Comparison of ENCODE assay signal across 24 cellular contexts in the genomic region with DNA sequence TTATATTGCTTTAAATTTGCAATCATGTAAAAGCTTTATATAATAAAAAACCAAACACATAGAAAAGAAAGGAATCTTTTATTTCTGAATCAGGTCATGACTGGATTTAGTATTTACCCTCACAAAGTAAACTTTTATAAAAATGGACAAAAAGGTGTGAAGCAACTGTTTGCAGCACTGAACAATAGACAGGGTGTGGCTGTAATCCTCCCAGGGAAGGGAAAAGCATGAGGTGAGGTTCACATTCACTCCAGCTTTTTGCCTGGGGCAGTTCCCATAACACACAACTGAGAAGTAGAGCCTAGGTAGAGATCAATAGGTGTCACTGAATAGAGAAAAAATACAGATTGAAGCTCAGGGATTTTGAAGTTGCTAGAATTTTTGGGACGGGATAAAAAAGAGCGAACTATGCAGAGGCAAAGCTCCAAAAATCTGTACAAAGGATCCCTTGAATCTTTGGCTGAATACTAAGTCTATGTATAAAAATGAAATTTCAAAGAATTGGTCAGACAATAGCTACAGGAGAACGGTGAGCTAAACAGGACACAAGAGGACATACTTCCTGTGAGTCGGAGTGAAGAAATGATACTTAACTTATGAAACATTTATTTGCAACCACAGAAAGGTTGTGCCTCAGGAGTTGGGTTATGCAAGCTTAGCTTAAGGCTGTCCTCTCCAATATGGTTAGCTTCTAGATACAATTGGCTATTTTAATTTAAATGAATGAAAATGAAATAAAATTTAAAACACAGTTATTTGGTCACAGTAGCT.
A peak's percentile ranks its signal among the peaks of the same experiment; 100 is the strongest.
DNase-seq lines count a peak whose midpoint lies in the region; FAIRE-seq and TF ChIP-seq lines count a peak whose summit lies in the region.
"Had no signal": no experiment of that assay in that cellular context is flagged by ENCODE, and none has a peak within 500 bp of the region (broad histone marks: within the 10 kb centered on the region; RNA-seq: fewer than 3 reads in every experiment).

No MANE protein-coding gene starts in this region.

- FAIRE-seq in bronchial epithelial cell (lab: Jason Lieb, UNC): no peak
- FAIRE-seq: endothelial cell of umbilical vein had no signal

- in situ Hi-C loops in GM13977 (cut with MboI; ENCODE audit: low pct_unique_long_range_greater_than_20kb, low sequenced_read_pairs, unreplicated experiment): no loop called here

- H3K4me3 ChIP-seq in bronchial epithelial cell (ENCODE audit: low read depth, low read length) (no peak overlapping the region), dorsolateral prefrontal cortex (no peak overlapping the region)
- H3K4me3 ChIP-seq: left ventricle myocardium inferior, MG63, skin epidermis, transverse colon had no signal

- TF ChIP-seq CTCF in bronchial epithelial cell (IDR thresholded peaks at IDR 0.05; ENCODE audit: insufficient read depth, low read length, severe bottlenecking) (no peak), GM13977 (IDR thresholded peaks at IDR 0.05; ENCODE audit: extremely low read depth, insufficient read depth, missing control alignments) (no peak), dorsolateral prefrontal cortex (IDR thresholded peaks at IDR 0.05 in 54 of 56, conservative IDR thresholded peaks at IDR 0.05 in 2 of 56; ENCODE audit: low read depth in 1 of 56, partially characterized antibody in 56 of 56) (no peak)

- H3K27me3 ChIP-seq in bronchial epithelial cell (ENCODE audit: control insufficient read depth, insufficient read depth, low read length) (no peaks in the 10 kb centered on the region), dorsolateral prefrontal cortex (peaks cover 0 to 2% (median 0%) of the 10 kb centered on the region in 45 donors)
- H3K27me3 ChIP-seq: MG63, transverse colon had no signal

- DNase-seq in NCI-H1417 (lab: John Stamatoyannopoulos, UW): peak in 2 of 3 experiments; percentile 6 to 55
- no peak for DNase-seq in NCI-H1417 treated with DMSO at 0.1 percent for 48 hours (lab: John Stamatoyannopoulos, UW)
- DNase-seq in NCI-H69 (lab: John Stamatoyannopoulos, UW): peak; percentile 90
- DNase-seq in bronchial epithelial cell (ENCODE audit: low read depth): peak; percentile 90
- DNase-seq in renal cortical epithelial cell (ENCODE audit: low read depth): peak; percentile 72
- DNase-seq in activated CD4-positive, alpha-beta T cell treated with anti-CD3 and anti-CD28 coated beads, Interleukin-2, amount 50 U/mL, for 48 hours: no peak
- DNase-seq in GM13977 (ENCODE audit: low spot score): no peak
- no peak for DNase-seq in dorsolateral prefrontal cortex
- DNase-seq: activated CD4-positive, alpha-beta memory T cell treated with anti-CD3 and anti-CD28 coated beads for 36 hours; activated CD4-positive, CD25-positive, alpha-beta regulatory T cell; AML-193; aorta; CD8-positive, alpha-beta memory T cell; DND-41; foreskin melanocyte; left ventricle myocardium inferior; MG63; naive thymus-derived CD4-positive, alpha-beta T cell; NCI-H1436; NCI-H524 treated with DMSO at 0.1 percent for 48 hours; nucleus accumbens; transverse colon had no signal

- intact Hi-C loops in dorsolateral prefrontal cortex (cut with DNase I): no loop called here

- H3K27ac ChIP-seq in dorsolateral prefrontal cortex: no peak overlapping the region
- H3K27ac ChIP-seq: left ventricle myocardium inferior, skin epidermis, transverse colon had no signal

- no peaks in the 10 kb centered on the region for H3K36me3 ChIP-seq in bronchial epithelial cell (ENCODE audit: control insufficient read depth, insufficient read depth, low read length)
- H3K36me3 ChIP-seq: left ventricle myocardium inferior, MG63, transverse colon had no signal

Comparison
In these comparisons a context has a peak if more than half of its experiments do, and no peak if none do; other contexts are left out.
1. DNase-seq: peak in NCI-H1417 (2 of 3), NCI-H69 (single experiment), bronchial epithelial cell (single experiment) and renal cortical epithelial cell (single experiment); none in NCI-H1417 treated with DMSO at 0.1 percent for 48 hours (single experiment), activated CD4-positive, alpha-beta T cell treated with anti-CD3 and anti-CD28 coated beads, Interleukin-2, amount 50 U/mL, for 48 hours (0 of 2), GM13977 (single experiment) and dorsolateral prefrontal cortex (0 of 10).